34 cellular contexts compared by ENCODE assay signal in the genomic region with DNA sequence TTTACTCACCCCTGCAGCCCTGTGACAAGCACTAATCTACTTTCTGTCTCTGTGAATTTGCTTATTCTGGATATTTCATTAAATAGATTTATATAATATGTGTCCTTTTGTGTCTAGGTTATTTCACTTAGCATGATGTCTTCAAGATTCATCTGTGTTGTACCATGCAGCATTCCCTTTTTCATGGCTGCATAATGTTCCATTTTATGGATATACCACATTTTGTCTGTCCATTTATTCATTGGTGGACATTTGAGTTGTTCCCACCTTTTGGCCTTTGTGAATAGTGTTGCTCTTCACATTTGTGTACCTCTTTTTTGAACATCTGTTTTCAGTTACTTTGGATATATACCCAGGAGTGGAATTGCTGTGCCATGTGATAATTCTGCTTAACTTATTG.
"Had no signal": no experiment of that assay in that cellular context is flagged by ENCODE, and none has a peak within 500 bp of the region (broad histone marks: within the 10 kb centered on the region; RNA-seq: fewer than 3 reads in every experiment).

No MANE protein-coding gene starts in this region.

- H3K4me3 ChIP-seq: adrenal gland, ascending aorta, cardiac muscle cell, colonic mucosa had no signal

- H3K27ac ChIP-seq: adrenal gland, ascending aorta, cardiac muscle cell, colonic mucosa, VCaP had no signal

- H3K4me1 ChIP-seq: adrenal gland, ascending aorta, colonic mucosa had no signal

- DNase-seq: activated CD4-positive, alpha-beta memory T cell treated with anti-CD3 and anti-CD28 coated beads for 36 hours; activated CD4-positive, alpha-beta T cell treated with anti-CD3 and anti-CD28 coated beads for 1 hour; activated CD4-positive, alpha-beta T cell treated with anti-CD3 and anti-CD28 coated beads for 4 hours; activated CD4-positive, alpha-beta T cell treated with anti-CD3 and anti-CD28 coated beads, Interleukin-2, amount 50 U/mL, for 1 hour; activated CD4-positive, alpha-beta T cell treated with anti-CD3 and anti-CD28 coated beads, Interleukin-2, amount 50 U/mL, for 4 hours; activated CD4-positive, CD25-positive, alpha-beta regulatory T cell; activated CD8-positive, alpha-beta memory T cell treated with anti-CD3 and anti-CD28 coated beads, Interleukin-2, amount 50 U/mL, for 4 hours; activated CD8-positive, alpha-beta T cell treated with anti-CD3 and anti-CD28 coated beads for 36 hours; activated effector memory CD4-positive, alpha-beta T cell treated with anti-CD3 and anti-CD28 coated beads, Interleukin-2, amount 50 U/mL, for 16 hours; activated gamma-delta T cell treated with Interleukin-2 at 50 U/mL for 16 hours; activated naive CD4-positive, alpha-beta T cell; activated naive CD4-positive, alpha-beta T cell treated with anti-CD3 and anti-CD28 coated beads for 36 hours; activated naive CD4-positive, alpha-beta T cell treated with anti-CD3 and anti-CD28 coated beads, Interleukin-2, amount 50 U/mL, for 16 hours; activated naive CD8-positive, alpha-beta T cell treated with anti-CD3 and anti-CD28 coated beads for 36 hours; activated T-cell treated with anti-CD3 and anti-CD28 coated beads for 4 hours; activated T-cell treated with anti-CD3 and anti-CD28 coated beads, Interleukin-2, amount 50 U/mL, for 1 hour; activated T-cell treated with anti-CD3 and anti-CD28 coated beads, Interleukin-2, amount 50 U/mL, for 4 hours; activated T-cell treated with anti-CD3 and anti-CD28 coated beads, Interleukin-2, amount 50 U/mL, for 72 hours; adrenal gland; amniotic stem cell; anterior cingulate cortex; caudate nucleus; cerebellar nuclear complex; colonic mucosa; T-helper 2 cell; T-helper 9 cell had no signal

- FAIRE-seq: bronchial epithelial cell, TTC549 had no signal

- H3K36me3 ChIP-seq: adrenal gland, cardiac muscle cell, colonic mucosa had no signal

- H3K9me3 ChIP-seq: adrenal gland, ascending aorta, colonic mucosa had no signal

- ATAC-seq: activated CD4-positive, CD25-positive, alpha-beta regulatory T cell treated with anti-CD3 and anti-CD28 coated beads, Interleukin-2, amount 50 U/mL, for 24 hours; activated CD8-positive, alpha-beta T cell treated with anti-CD3 and anti-CD28 coated beads for 36 hours; activated naive CD4-positive, alpha-beta T cell treated with anti-CD3 and anti-CD28 coated beads, Interleukin-2, amount 50 U/mL, for 72 hours; activated T-cell treated with anti-CD3 and anti-CD28 coated beads, Interleukin-2, amount 50 U/mL, for 4 hours; activated T-cell treated with anti-CD3 and anti-CD28 coated beads, Interleukin-2, amount 50 U/mL, for 72 hours; activated T-helper 17 cell treated with anti-CD3 and anti-CD28 coated beads, Interleukin-2, amount 50 U/mL, for 72 hours had no signal

- H3K27me3 ChIP-seq: adrenal gland, ascending aorta, cardiac muscle cell, colonic mucosa had no signal
